Comparison of ENCODE assay signal across 15 cellular contexts in the genomic region with DNA sequence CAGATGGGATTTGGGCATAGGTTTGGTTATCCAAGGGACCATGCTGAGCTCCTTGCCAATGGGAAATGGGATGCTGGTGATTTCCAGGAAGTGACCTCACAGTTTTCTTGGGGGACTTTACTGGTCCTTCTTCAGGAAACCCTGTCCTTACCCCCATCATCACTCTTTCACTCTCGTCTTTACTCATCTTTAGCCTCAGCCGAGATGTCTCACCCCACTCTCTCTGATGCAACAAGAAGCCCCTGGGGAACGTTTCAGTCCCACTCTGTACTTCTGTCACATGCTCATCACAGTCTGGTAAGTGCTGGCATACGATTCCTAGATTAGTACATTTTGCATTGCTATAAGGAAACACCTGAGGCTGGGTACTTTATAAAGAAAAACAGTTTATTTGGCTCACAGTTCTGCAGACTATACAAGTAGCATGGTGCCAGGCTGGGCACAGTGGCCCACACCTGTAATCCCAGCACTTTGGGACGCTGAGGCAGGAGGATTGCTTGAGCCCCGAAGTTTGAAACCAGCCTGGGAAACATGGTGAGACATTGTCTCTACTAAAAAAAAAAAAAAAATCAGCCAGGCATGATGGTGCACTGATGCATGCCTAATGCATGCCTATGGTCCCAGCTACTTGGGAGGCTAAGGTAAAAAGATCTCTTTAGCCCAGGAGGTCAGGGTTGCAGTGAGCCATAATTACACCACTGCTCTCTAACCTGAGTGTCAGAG.
DNase-seq lines count a peak whose midpoint lies in the region; ATAC-seq and TF ChIP-seq lines count a peak whose summit lies in the region.
"Had no signal": no experiment of that assay in that cellular context is flagged by ENCODE, and none has a peak within 500 bp of the region (broad histone marks: within the 10 kb centered on the region; RNA-seq: fewer than 3 reads in every experiment).

No MANE protein-coding gene starts in this region.

- no peak for TF ChIP-seq POLR2A in gastroesophageal sphincter (IDR thresholded peaks at IDR 0.05)

- H3K27ac Mint-ChIP-seq in neural progenitor cell = no peak overlapping the region
- peak overlapping the region in 1 of 2 donors; percentile 29 for H3K27ac Mint-ChIP-seq in activated naive CD4-positive, alpha-beta T cell treated with anti-CD3 and anti-CD28 coated beads, Interleukin-2, amount 50 U/mL, for 72 hours
- H3K27ac Mint-ChIP-seq: activated CD4-positive, alpha-beta memory T cell treated with anti-CD3 and anti-CD28 coated beads for 36 hours; nephron progenitor cell had no signal

- no peaks in the 10 kb centered on the region for H3K27me3 Mint-ChIP-seq in neural progenitor cell (ENCODE audit: insufficient read depth, low read depth)
- H3K27me3 Mint-ChIP-seq: activated CD4-positive, alpha-beta memory T cell treated with anti-CD3 and anti-CD28 coated beads for 36 hours had no signal

- H3K4me1 ChIP-seq in neural progenitor cell = no peaks in the 10 kb centered on the region
- no peaks in the 10 kb centered on the region for H3K4me1 ChIP-seq in gastroesophageal sphincter
- H3K4me1 ChIP-seq: transverse colon had no signal

- H3K4me1 Mint-ChIP-seq in neural progenitor cell = peaks cover 17% of the 10 kb centered on the region

- H3K36me3 ChIP-seq in neural progenitor cell = no peaks in the 10 kb centered on the region
- H3K36me3 ChIP-seq in gastroesophageal sphincter = no peaks in the 10 kb centered on the region
- H3K36me3 ChIP-seq: transverse colon had no signal

- H3K4me3 ChIP-seq in neural progenitor cell (no peak overlapping the region), gastroesophageal sphincter (no peak overlapping the region)
- H3K4me3 ChIP-seq: transverse colon had no signal

- no peak overlapping the region for H2AFZ ChIP-seq in neural progenitor cell (replicated peaks)

- DNase-seq in neural progenitor cell (ENCODE audit: low spot score) = peak; percentile 24
- no peak for DNase-seq in NCI-H524 treated with DMSO at 0.1 percent for 48 hours (lab: John Stamatoyannopoulos, UW)
- no peak for DNase-seq in middle frontal gyrus (ENCODE audit: extremely low spot score, low spot score)
- DNase-seq in activated naive CD4-positive, alpha-beta T cell treated with anti-CD3 and anti-CD28 coated beads, Interleukin-2, amount 50 U/mL, for 72 hours (ENCODE audit: low spot score in 2 of 2) = no peak
- DNase-seq: activated CD4-positive, alpha-beta memory T cell treated with anti-CD3 and anti-CD28 coated beads for 36 hours; aorta; NCI-H2081 treated with DMSO at 0.1 percent for 48 hours; nephron progenitor cell; SHP77; stimulated activated CD4-positive, alpha-beta T cell treated with anti-CD3 and anti-CD28 coated beads, Interleukin-2, amount 100 ng/mL, for 24 hours; transverse colon had no signal

- H3K9me3 ChIP-seq in neural progenitor cell (ENCODE audit: low read depth) (no peaks in the 10 kb centered on the region), gastroesophageal sphincter (no peaks in the 10 kb centered on the region)
- H3K9me3 ChIP-seq: transverse colon had no signal

- H3K79me2 ChIP-seq in neural progenitor cell (ENCODE audit: low read depth) = no peaks in the 10 kb centered on the region

- no peaks in the 10 kb centered on the region for H3K9me3 Mint-ChIP-seq in neural progenitor cell
- H3K9me3 Mint-ChIP-seq in activated naive CD4-positive, alpha-beta T cell treated with anti-CD3 and anti-CD28 coated beads, Interleukin-2, amount 50 U/mL, for 72 hours = peaks cover 0 to 5% of the 10 kb centered on the region in 2 donors
- H3K9me3 Mint-ChIP-seq: activated CD4-positive, alpha-beta memory T cell treated with anti-CD3 and anti-CD28 coated beads for 36 hours; nephron progenitor cell had no signal

- H3K27ac ChIP-seq in neural progenitor cell (no peak overlapping the region), gastroesophageal sphincter (no peak overlapping the region)
- H3K27ac ChIP-seq: transverse colon had no signal

- H3K4me3 Mint-ChIP-seq in neural progenitor cell = no peak overlapping the region
- H3K4me3 Mint-ChIP-seq: activated CD4-positive, alpha-beta memory T cell treated with anti-CD3 and anti-CD28 coated beads for 36 hours; nephron progenitor cell had no signal

- no peak overlapping the region for H3K4me2 ChIP-seq in neural progenitor cell

- H3K27me3 ChIP-seq in neural progenitor cell (no peaks in the 10 kb centered on the region), gastroesophageal sphincter (no peaks in the 10 kb centered on the region)
- H3K27me3 ChIP-seq: transverse colon had no signal

- no peak overlapping the region for H3K9ac ChIP-seq in neural progenitor cell

- ATAC-seq in GM18873 (IDR thresholded peaks at IDR 0.05; ENCODE audit: low FRiP score, unreplicated experiment) = peak; percentile 93
- ATAC-seq in GM21576 (IDR thresholded peaks at IDR 0.05; ENCODE audit: unreplicated experiment) = peak; percentile 92
- peak; percentile 88 for ATAC-seq in HG03139 (IDR thresholded peaks at IDR 0.05; ENCODE audit: unreplicated experiment)
- no peak for ATAC-seq in gastroesophageal sphincter
- ATAC-seq in activated naive CD4-positive, alpha-beta T cell treated with anti-CD3 and anti-CD28 coated beads, Interleukin-2, amount 50 U/mL, for 72 hours = no peak

- no peak for TF ChIP-seq CTCF in neural progenitor cell (IDR thresholded peaks at IDR 0.05)
- TF ChIP-seq CTCF in gastroesophageal sphincter (IDR thresholded peaks at IDR 0.05) = no peak

- no peaks in the 10 kb centered on the region for H3F3A ChIP-seq in neural progenitor cell (ENCODE audit: low read depth)

- no peak for TF ChIP-seq EP300 in gastroesophageal sphincter (IDR thresholded peaks at IDR 0.05)

- no peaks in the 10 kb centered on the region for H3K36me3 Mint-ChIP-seq in neural progenitor cell
- H3K36me3 Mint-ChIP-seq in activated naive CD4-positive, alpha-beta T cell treated with anti-CD3 and anti-CD28 coated beads, Interleukin-2, amount 50 U/mL, for 72 hours = peaks cover 4% of the 10 kb centered on the region in 2 donors

- 72 to 79% methylated on average over 4 to 6 of the region's 6 CpGs for WGBS in gastroesophageal sphincter (ENCODE audit: low coverage in 1 of 2), 2 donors

- no peaks in the 10 kb centered on the region for H4K20me1 ChIP-seq in neural progenitor cell (ENCODE audit: low read depth)

Comparison
In these comparisons a context has a peak if more than half of its experiments do, and no peak if none do; other contexts are left out.
1. ATAC-seq: peak in GM18873 (single experiment), GM21576 (single experiment) and HG03139 (single experiment); none in gastroesophageal sphincter (single experiment) and activated naive CD4-positive, alpha-beta T cell treated with anti-CD3 and anti-CD28 coated beads, Interleukin-2, amount 50 U/mL, for 72 hours (0 of 2).